8 cellular contexts compared by ENCODE assay signal in genomic region chr15:78737931-78738558, GRCh38.
DNase-seq lines count a peak whose midpoint lies in the region; FAIRE-seq and TF ChIP-seq lines count a peak whose summit lies in the region.
"Not testable (repeated sequence)": the region's sequence is repeated elsewhere in the genome, so short reads cannot be mapped to it uniquely, and the experiment has no call there.

No MANE protein-coding gene starts in this region.

- H3K79me2 ChIP-seq in hepatocyte; osteoblast (ENCODE audit: insufficient read depth, low read length): not testable (repeated sequence)

- H3K9me3 Mint-ChIP-seq in activated CD4-positive, alpha-beta memory T cell treated with anti-CD3 and anti-CD28 coated beads, Interleukin-2, amount 10 ng/mL, durations not matched to agents 7 days and 5 days; type B pancreatic cell: not testable (repeated sequence)

- H3K4me3 ChIP-seq in bronchial epithelial cell (ENCODE audit: low read depth, low read length); hepatocyte; osteoblast (ENCODE audit: insufficient read depth, low read length): not testable (repeated sequence)

- not testable (repeated sequence) for H3K4me1 ChIP-seq in hepatocyte (ENCODE audit: insufficient read depth); osteoblast (ENCODE audit: insufficient read depth, low read length)

- CTCF ChIA-PET in activated CD4-positive, alpha-beta memory T cell treated with anti-CD3 and anti-CD28 coated beads, Interleukin-2, amount 10 ng/mL, durations not matched to agents 7 days and 5 days (lab: Charles Lee): interaction anchor here (1.2 to 4.2 kb wide), 9 partner anchors 11 to 438 kb away, joined by 3 to 19 read pairs (median 5); partner anchors contain the start of genes PSMA4 and SKIC8

- POLR2A ChIA-PET in activated CD4-positive, alpha-beta memory T cell treated with anti-CD3 and anti-CD28 coated beads, Interleukin-2, amount 10 ng/mL, durations not matched to agents 7 days and 5 days (lab: Charles Lee): not testable (repeated sequence)

- H3K4me3 Mint-ChIP-seq in activated CD4-positive, alpha-beta memory T cell treated with anti-CD3 and anti-CD28 coated beads, Interleukin-2, amount 10 ng/mL, durations not matched to agents 7 days and 5 days; type B pancreatic cell: not testable (repeated sequence)

- not testable (repeated sequence) for H4K20me1 ChIP-seq in hepatocyte (ENCODE audit: insufficient read depth, poor library complexity, severe bottlenecking); osteoblast (ENCODE audit: insufficient read depth, low read length)

- H3K9me2 ChIP-seq in hepatocyte (replicated peaks; ENCODE audit: insufficient read depth): not testable (repeated sequence)

- not testable (repeated sequence) for H2AFZ ChIP-seq in hepatocyte; osteoblast (ENCODE audit: low read length)

- peak; percentile 76 for TF ChIP-seq CTCF in bronchial epithelial cell (IDR thresholded peaks at IDR 0.05; ENCODE audit: insufficient read depth, low read length, severe bottlenecking)
- TF ChIP-seq CTCF in hepatocyte (IDR thresholded peaks at IDR 0.05; ENCODE audit: poor library complexity): peak; percentile 48
- TF ChIP-seq CTCF in osteoblast (IDR thresholded peaks at IDR 0.05; ENCODE audit: extremely low read depth, low read depth, low read length): peak; percentile 68
- TF ChIP-seq CTCF in type B pancreatic cell (conservative IDR thresholded peaks at IDR 0.05): peak; percentile 75

- 48% methylated on average over 11 of the region's 11 CpGs for WGBS in hepatocyte (ENCODE audit: low lambda C conversion rate, missing lambda C conversion rate)

- not testable (repeated sequence) for H3K27ac ChIP-seq in hepatocyte; osteoblast (ENCODE audit: low read depth, low read length)

- peaks cover 16% of the 10 kb centered on the region for H3K4me1 Mint-ChIP-seq in activated CD4-positive, alpha-beta memory T cell treated with anti-CD3 and anti-CD28 coated beads, Interleukin-2, amount 10 ng/mL, durations not matched to agents 7 days and 5 days
- H3K4me1 Mint-ChIP-seq in type B pancreatic cell (ENCODE audit: unreplicated experiment): not testable (repeated sequence)

- DNase-seq in ELR (ENCODE audit: low read depth) (peak; percentile 49), KBM-7 (peak; percentile 82), OCI-M1 (lab: John Stamatoyannopoulos, UW) (peak; percentile 71), bronchial epithelial cell (ENCODE audit: low read depth) (peak; percentile 41), hepatocyte (ENCODE audit: low spot score) (peak; percentile 57), osteoblast (ENCODE audit: insufficient read length, low spot score, missing footprints) (peak; percentile 81), type B pancreatic cell (ENCODE audit: extremely low spot score, unreplicated experiment) (peak; percentile 71)
- peak; percentile 17 for DNase-seq in activated CD4-positive, alpha-beta memory T cell treated with anti-CD3 and anti-CD28 coated beads, Interleukin-2, amount 10 ng/mL, durations not matched to agents 7 days and 5 days

- H3K36me3 Mint-ChIP-seq in activated CD4-positive, alpha-beta memory T cell treated with anti-CD3 and anti-CD28 coated beads, Interleukin-2, amount 10 ng/mL, durations not matched to agents 7 days and 5 days (ENCODE audit: low read depth); type B pancreatic cell: not testable (repeated sequence)

- not testable (repeated sequence) for H3K36me3 ChIP-seq in bronchial epithelial cell (ENCODE audit: control insufficient read depth, insufficient read depth, low read length); hepatocyte (replicated peaks; ENCODE audit: insufficient read depth, low read depth); osteoblast (ENCODE audit: insufficient read depth, low read length)

- not testable (repeated sequence) for FAIRE-seq in bronchial epithelial cell (lab: Jason Lieb, UNC)

- peaks cover 17% of the 10 kb centered on the region for H3K27me3 Mint-ChIP-seq in activated CD4-positive, alpha-beta memory T cell treated with anti-CD3 and anti-CD28 coated beads, Interleukin-2, amount 10 ng/mL, durations not matched to agents 7 days and 5 days
- peaks cover 21% of the 10 kb centered on the region for H3K27me3 Mint-ChIP-seq in type B pancreatic cell

- not testable (repeated sequence) for H3K9me3 ChIP-seq in hepatocyte (ENCODE audit: low read depth); osteoblast (ENCODE audit: low read depth, low read length)

- not testable (repeated sequence) for H3K4me2 ChIP-seq in hepatocyte; osteoblast (ENCODE audit: insufficient read depth, low read length)

- not testable (repeated sequence) for H3K27ac Mint-ChIP-seq in activated CD4-positive, alpha-beta memory T cell treated with anti-CD3 and anti-CD28 coated beads, Interleukin-2, amount 10 ng/mL, durations not matched to agents 7 days and 5 days; type B pancreatic cell

- not testable (repeated sequence) for H3K27me3 ChIP-seq in bronchial epithelial cell (ENCODE audit: control insufficient read depth, insufficient read depth, low read length); hepatocyte
- H3K27me3 ChIP-seq in osteoblast (ENCODE audit: insufficient read depth, low read length): peaks cover 22% of the 10 kb centered on the region

- in situ Hi-C loops in KBM-7 (cut with MboI; ENCODE audit: low pct_unique_long_range_greater_than_20kb, low sequenced_read_pairs): not testable (repeated sequence)

Comparison
In these comparisons a context has a peak if more than half of its experiments do, and no peak if none do; other contexts are left out.
1. DNase-seq: peak in every context shown above with its lines; median percentile 82 in KBM-7; 81 in osteoblast; 71 in OCI-M1; 71 in type B pancreatic cell; 57 in hepatocyte; 49 in ELR; 41 in bronchial epithelial cell; 17 in activated CD4-positive, alpha-beta memory T cell treated with anti-CD3 and anti-CD28 coated beads, Interleukin-2, amount 10 ng/mL, durations not matched to agents 7 days and 5 days.